Comparison of ENCODE assay signal across 23 cellular contexts in genomic region chr3:57143886-57144459, GRCh38. TPM values are rescaled to one million over a fixed set of nuclear protein-coding genes. Genes with fewer than 3 reads are reported as not detected.
DNase-seq lines count a peak whose midpoint lies in the region; ATAC-seq, FAIRE-seq and TF ChIP-seq lines count a peak whose summit lies in the region.
"Had no signal": no experiment of that assay in that cellular context is flagged by ENCODE, and none has a peak within 500 bp of the region (broad histone marks: within the 10 kb centered on the region; RNA-seq: fewer than 3 reads in every experiment).

No MANE protein-coding gene starts in this region.

- H3F3A ChIP-seq in GM23338 (replicated peaks; ENCODE audit: low read depth), result no peaks in the 10 kb centered on the region; the same call in 1 of the 2 replicates
- H3F3A ChIP-seq in neural progenitor cell (ENCODE audit: low read depth), result peaks cover 8% of the 10 kb centered on the region

- H3K27me3 ChIP-seq in GM23338 (ENCODE audit: insufficient read depth) (no peaks in the 10 kb centered on the region), bronchial epithelial cell (ENCODE audit: control insufficient read depth, insufficient read depth, low read length) (no peaks in the 10 kb centered on the region), neural progenitor cell (peaks cover 14% of the 10 kb centered on the region)

- no peaks in the 10 kb centered on the region for H3K9me2 ChIP-seq in GM23338 (ENCODE audit: insufficient read depth)

- peak; percentile 47 for FAIRE-seq in bronchial epithelial cell (lab: Jason Lieb, UNC)
- FAIRE-seq: G401.6 had no signal

- DNase-seq in GM23338 (ENCODE audit: low spot score), result no peak
- no peak for DNase-seq in bronchial epithelial cell (ENCODE audit: low read depth)
- no peak for DNase-seq in left cardiac atrium
- DNase-seq in neural progenitor cell (ENCODE audit: low spot score), result no peak
- no peak for DNase-seq in T1000 (lab: John Stamatoyannopoulos, UW)
- DNase-seq in NK-92 treated with Interleukin-12 subunit alpha and Interleukin-12 subunit beta, amount 100 ng/mL, for 24 hours (lab: John Stamatoyannopoulos, UW), result no peak
- DNase-seq: C1 segment of cervical spinal cord; Caco-2; CD4-positive, alpha-beta memory T cell; MM.1S; NCI-H2029; NCI-H446 treated with DMSO at 0.1 percent for 48 hours; NCI-H526; NCI-H82; RPMI8226; SHP77 treated with DMSO at 0.1 percent for 48 hours had no signal

- no peak for TF ChIP-seq CTCF in GM23338 (conservative IDR thresholded peaks at IDR 0.05; ENCODE audit: low read depth in 2 of 2)
- no peak for TF ChIP-seq CTCF in bronchial epithelial cell (IDR thresholded peaks at IDR 0.05; ENCODE audit: insufficient read depth, low read length, severe bottlenecking)
- TF ChIP-seq CTCF in neural progenitor cell (IDR thresholded peaks at IDR 0.05), result no peak

- H3K36me3 Mint-ChIP-seq in GM23338 (ENCODE audit: low read depth) (peaks cover 16% of the 10 kb centered on the region; the same call in 2 of the 3 replicates), neural progenitor cell (peaks cover 33% of the 10 kb centered on the region)
- H3K36me3 Mint-ChIP-seq: CD4-positive, alpha-beta memory T cell had no signal

- H3K4me1 Mint-ChIP-seq in GM23338 (peaks cover 52% of the 10 kb centered on the region), neural progenitor cell (peaks cover 68% of the 10 kb centered on the region)
- H3K4me1 Mint-ChIP-seq: CD4-positive, alpha-beta memory T cell had no signal

- peaks cover 11% of the 10 kb centered on the region; the same call in 1 of the 2 replicates for H4K20me1 ChIP-seq in GM23338 (replicated peaks; ENCODE audit: insufficient read depth)
- peaks cover 17% of the 10 kb centered on the region for H4K20me1 ChIP-seq in neural progenitor cell (ENCODE audit: low read depth)

- H3K9ac ChIP-seq in neural progenitor cell, result no peak overlapping the region
- H3K9ac ChIP-seq: KMS-11 had no signal

- H3K4me1 ChIP-seq in GM23338 (ENCODE audit: insufficient read depth) (peaks cover 36% of the 10 kb centered on the region), neural progenitor cell (peaks cover 18% of the 10 kb centered on the region)

- H3K4me3 ChIP-seq in GM23338 (no peak overlapping the region), bronchial epithelial cell (ENCODE audit: low read depth, low read length) (no peak overlapping the region), neural progenitor cell (no peak overlapping the region)

- intact Hi-C loops in left cardiac atrium (cut with DNase I), result no loop called here

- H3K36me3 ChIP-seq in GM23338 (ENCODE audit: insufficient read depth) (no peaks in the 10 kb centered on the region), bronchial epithelial cell (ENCODE audit: control insufficient read depth, insufficient read depth, low read length) (no peaks in the 10 kb centered on the region), neural progenitor cell (no peaks in the 10 kb centered on the region)

- no peaks in the 10 kb centered on the region for H3K9me3 ChIP-seq in neural progenitor cell (ENCODE audit: low read depth)
- H3K9me3 ChIP-seq: Caco-2 had no signal

- H3K9me3 Mint-ChIP-seq in GM23338 (no peaks in the 10 kb centered on the region), neural progenitor cell (no peaks in the 10 kb centered on the region)
- H3K9me3 Mint-ChIP-seq: IgD-negative memory B cell had no signal

- no peak overlapping the region for H2AFZ ChIP-seq in GM23338
- H2AFZ ChIP-seq in neural progenitor cell (replicated peaks), result no peak overlapping the region

- H3K27me3 Mint-ChIP-seq in GM23338 (ENCODE audit: insufficient read depth, low read depth, poor library complexity) (peaks cover under 1% of the 10 kb centered on the region), neural progenitor cell (ENCODE audit: insufficient read depth, low read depth) (peaks cover 1% of the 10 kb centered on the region)

- ATAC-seq in GM23338 (no peak), left cardiac atrium (peak; percentile 41 to 68), HG03280 (IDR thresholded peaks at IDR 0.05; ENCODE audit: unreplicated experiment) (no peak)
- ATAC-seq: HCT116 had no signal

- peak overlapping the region; percentile 58; the same call in 1 of the 2 replicates for H3K4me2 ChIP-seq in GM23338
- no peak overlapping the region for H3K4me2 ChIP-seq in neural progenitor cell
- H3K4me2 ChIP-seq: KMS-11 had no signal

- H3K27ac Mint-ChIP-seq in GM23338 (no peak overlapping the region), neural progenitor cell (peak overlapping the region; percentile 53)
- H3K27ac Mint-ChIP-seq: CD4-positive, alpha-beta memory T cell had no signal

- H3K27ac ChIP-seq in GM23338 (ENCODE audit: low read depth) (no peak overlapping the region), neural progenitor cell (no peak overlapping the region)
- H3K27ac ChIP-seq: HL-60, KMS-11 had no signal

- H3K79me2 ChIP-seq in GM23338 (replicated peaks; ENCODE audit: insufficient read depth) (peaks cover 85% of the 10 kb centered on the region), neural progenitor cell (ENCODE audit: low read depth) (peaks cover 26% of the 10 kb centered on the region)

- H3K4me3 Mint-ChIP-seq in GM23338 (no peak overlapping the region; the same call in 2 of the 3 replicates), neural progenitor cell (no peak overlapping the region)
- H3K4me3 Mint-ChIP-seq: CD4-positive, alpha-beta memory T cell; IgD-negative memory B cell had no signal

TF ChIP-seq in GM23338, 12 proteins besides CTCF, POLR2A, EP300 and RAD21 (continues in another document):
- TF ChIP-seq, protein P1, sequence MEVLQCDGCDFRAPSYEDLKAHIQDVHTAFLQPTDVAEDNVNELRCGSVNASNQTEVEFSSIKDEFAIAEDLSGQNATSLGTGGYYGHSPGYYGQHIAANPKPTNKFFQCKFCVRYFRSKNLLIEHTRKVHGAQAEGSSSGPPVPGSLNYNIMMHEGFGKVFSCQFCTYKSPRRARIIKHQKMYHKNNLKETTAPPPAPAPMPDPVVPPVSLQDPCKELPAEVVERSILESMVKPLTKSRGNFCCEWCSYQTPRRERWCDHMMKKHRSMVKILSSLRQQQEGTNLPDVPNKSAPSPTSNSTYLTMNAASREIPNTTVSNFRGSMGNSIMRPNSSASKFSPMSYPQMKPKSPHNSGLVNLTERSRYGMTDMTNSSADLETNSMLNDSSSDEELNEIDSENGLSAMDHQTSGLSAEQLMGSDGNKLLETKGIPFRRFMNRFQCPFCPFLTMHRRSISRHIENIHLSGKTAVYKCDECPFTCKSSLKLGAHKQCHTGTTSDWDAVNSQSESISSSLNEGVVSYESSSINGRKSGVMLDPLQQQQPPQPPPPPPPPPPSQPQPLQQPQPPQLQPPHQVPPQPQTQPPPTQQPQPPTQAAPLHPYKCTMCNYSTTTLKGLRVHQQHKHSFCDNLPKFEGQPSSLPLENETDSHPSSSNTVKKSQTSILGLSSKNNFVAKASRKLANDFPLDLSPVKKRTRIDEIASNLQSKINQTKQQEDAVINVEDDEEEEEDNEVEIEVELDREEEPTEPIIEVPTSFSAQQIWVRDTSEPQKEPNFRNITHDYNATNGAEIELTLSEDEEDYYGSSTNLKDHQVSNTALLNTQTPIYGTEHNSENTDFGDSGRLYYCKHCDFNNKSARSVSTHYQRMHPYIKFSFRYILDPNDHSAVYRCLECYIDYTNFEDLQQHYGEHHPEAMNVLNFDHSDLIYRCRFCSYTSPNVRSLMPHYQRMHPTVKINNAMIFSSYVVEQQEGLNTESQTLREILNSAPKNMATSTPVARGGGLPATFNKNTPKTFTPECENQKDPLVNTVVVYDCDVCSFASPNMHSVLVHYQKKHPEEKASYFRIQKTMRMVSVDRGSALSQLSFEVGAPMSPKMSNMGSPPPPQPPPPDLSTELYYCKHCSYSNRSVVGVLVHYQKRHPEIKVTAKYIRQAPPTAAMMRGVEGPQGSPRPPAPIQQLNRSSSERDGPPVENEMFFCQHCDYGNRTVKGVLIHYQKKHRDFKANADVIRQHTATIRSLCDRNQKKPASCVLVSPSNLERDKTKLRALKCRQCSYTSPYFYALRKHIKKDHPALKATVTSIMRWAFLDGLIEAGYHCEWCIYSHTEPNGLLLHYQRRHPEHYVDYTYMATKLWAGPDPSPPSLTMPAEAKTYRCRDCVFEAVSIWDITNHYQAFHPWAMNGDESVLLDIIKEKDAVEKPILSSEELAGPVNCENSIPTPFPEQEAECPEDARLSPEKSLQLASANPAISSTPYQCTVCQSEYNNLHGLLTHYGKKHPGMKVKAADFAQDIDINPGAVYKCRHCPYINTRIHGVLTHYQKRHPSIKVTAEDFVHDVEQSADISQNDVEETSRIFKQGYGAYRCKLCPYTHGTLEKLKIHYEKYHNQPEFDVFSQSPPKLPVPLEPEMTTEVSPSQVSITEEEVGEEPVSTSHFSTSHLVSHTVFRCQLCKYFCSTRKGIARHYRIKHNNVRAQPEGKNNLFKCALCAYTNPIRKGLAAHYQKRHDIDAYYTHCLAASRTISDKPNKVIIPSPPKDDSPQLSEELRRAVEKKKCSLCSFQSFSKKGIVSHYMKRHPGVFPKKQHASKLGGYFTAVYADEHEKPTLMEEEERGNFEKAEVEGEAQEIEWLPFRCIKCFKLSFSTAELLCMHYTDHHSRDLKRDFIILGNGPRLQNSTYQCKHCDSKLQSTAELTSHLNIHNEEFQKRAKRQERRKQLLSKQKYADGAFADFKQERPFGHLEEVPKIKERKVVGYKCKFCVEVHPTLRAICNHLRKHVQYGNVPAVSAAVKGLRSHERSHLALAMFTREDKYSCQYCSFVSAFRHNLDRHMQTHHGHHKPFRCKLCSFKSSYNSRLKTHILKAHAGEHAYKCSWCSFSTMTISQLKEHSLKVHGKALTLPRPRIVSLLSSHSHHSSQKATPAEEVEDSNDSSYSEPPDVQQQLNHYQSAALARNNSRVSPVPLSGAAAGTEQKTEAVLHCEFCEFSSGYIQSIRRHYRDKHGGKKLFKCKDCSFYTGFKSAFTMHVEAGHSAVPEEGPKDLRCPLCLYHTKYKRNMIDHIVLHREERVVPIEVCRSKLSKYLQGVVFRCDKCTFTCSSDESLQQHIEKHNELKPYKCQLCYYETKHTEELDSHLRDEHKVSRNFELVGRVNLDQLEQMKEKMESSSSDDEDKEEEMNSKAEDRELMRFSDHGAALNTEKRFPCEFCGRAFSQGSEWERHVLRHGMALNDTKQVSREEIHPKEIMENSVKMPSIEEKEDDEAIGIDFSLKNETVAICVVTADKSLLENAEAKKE (CRISPR knock-in tag; IDR thresholded peaks at IDR 0.05), result no peak
- TF ChIP-seq ZNF114 (CRISPR knock-in tag; IDR thresholded peaks at IDR 0.05) (no peak), NANOG (IDR thresholded peaks at IDR 0.05; ENCODE audit: borderline replicate concordance) (no peak), POLR2AphosphoS5 (IDR thresholded peaks at IDR 0.05; ENCODE audit: low read depth) (no peak)

RNA-seq across cellular contexts. Expression of gene IL17RD, which starts 21.2 kb away (rescaled TPM):
- 79.6 and 104 TPM in 2 replicates for total RNA-seq in GM23338 (2014; rRNA removed; shearing (Covaris generic))
- polyA plus RNA-seq in GM23338 (2016; fragmentation: Nextera tagmentation; extraction: Ambion mirVana), result 10.7 and 11.9 TPM in 2 replicates
- 1.1 and 2.3 TPM in 2 replicates for total RNA-seq in bronchial epithelial cell
- 1 to 10 TPM; 3.9 to 5.9 TPM for total RNA-seq in left cardiac atrium
- total RNA-seq in neural progenitor cell (ENCODE audit: low replicate concordance), result 26.1 and 33.6 TPM in 2 replicates
- total RNA-seq: CD4-positive, alpha-beta memory T cell had no signal
- polyA plus RNA-seq: CD4-positive, alpha-beta memory T cell; IgD-negative memory B cell had no signal

RNA-seq across cellular contexts. Expression of gene HESX1, which starts 55.8 kb away (rescaled TPM):
- total RNA-seq in GM23338 (2014; rRNA removed; shearing (Covaris generic)), result 11.9 and 21.1 TPM in 2 replicates
- 55.6 and 56.7 TPM in 2 replicates for polyA plus RNA-seq in GM23338 (2016; fragmentation: Nextera tagmentation; extraction: Ambion mirVana)
- total RNA-seq in bronchial epithelial cell, result 0.13 and 0.26 TPM in 2 replicates
- under 1 TPM in 1 of 2 donors, not detected in 1; 0.56 TPM for total RNA-seq in left cardiac atrium
- total RNA-seq in neural progenitor cell (ENCODE audit: low replicate concordance), result 42.1 and 50.6 TPM in 2 replicates
- total RNA-seq: A673; CD4-positive, alpha-beta memory T cell had no signal
- polyA plus RNA-seq: CD4-positive, alpha-beta memory T cell had no signal

Comparison
In these comparisons a context has a peak if more than half of its experiments do, and no peak if none do; other contexts are left out.
1. ATAC-seq: peak in left cardiac atrium (2 of 2); none in GM23338 (single experiment) and HG03280 (single experiment).